ENCODE assay signal across 8 cellular contexts in the genomic region with DNA sequence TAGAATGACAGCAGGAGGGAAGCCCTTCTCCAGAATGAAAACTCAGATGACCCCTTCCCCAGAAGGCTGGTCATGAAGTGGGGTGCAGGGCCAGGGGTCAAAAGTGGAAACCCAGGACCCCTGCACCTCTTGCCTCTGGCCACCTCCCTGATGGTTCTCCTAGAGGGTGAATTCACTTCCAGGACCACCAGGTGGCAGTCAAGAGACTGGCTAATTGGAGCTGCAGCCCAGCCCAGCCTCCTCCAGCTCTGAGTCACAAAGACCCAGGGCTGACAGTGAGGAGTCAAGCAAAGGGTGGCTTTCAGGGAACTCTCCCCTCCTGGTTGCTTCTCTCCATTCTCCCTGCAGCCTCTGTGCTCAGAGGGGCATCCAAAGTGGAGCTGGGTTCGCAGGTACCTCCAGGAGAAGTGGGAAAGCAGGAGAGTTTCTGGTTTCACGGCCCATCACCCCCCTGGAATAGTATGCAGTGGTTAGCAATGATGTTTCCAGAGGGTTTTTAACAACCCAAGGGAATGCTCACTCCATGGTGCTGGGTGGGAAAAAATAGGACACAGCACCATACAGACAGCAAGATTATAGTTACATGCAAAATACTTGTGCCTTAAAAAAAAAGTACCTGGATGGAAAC. TPM values are rescaled to one million over a fixed set of nuclear protein-coding genes. Genes with fewer than 3 reads are reported as not detected.
DNase-seq lines count a peak whose midpoint lies in the region; ATAC-seq, FAIRE-seq and TF ChIP-seq lines count a peak whose summit lies in the region.

No MANE protein-coding gene starts in this region.

- FAIRE-seq in endothelial cell of umbilical vein (lab: Jason Lieb, UNC), result peak; percentile 94

- H3K4me1 ChIP-seq in endothelial cell of umbilical vein (ENCODE audit: control insufficient read depth, extremely low read depth, insufficient read depth, low read length), result peaks cover 14% of the 10 kb centered on the region

- no peak overlapping the region for H3K9ac ChIP-seq in endothelial cell of umbilical vein (replicated peaks; ENCODE audit: extremely low read depth, insufficient read depth, low read length)

- H3K27me3 ChIP-seq in HL-60 (ENCODE audit: insufficient read depth, poor library complexity, severe bottlenecking), result peaks cover under 1% of the 10 kb centered on the region
- H3K27me3 ChIP-seq in endothelial cell of umbilical vein (ENCODE audit: control insufficient read depth in 2 of 2, insufficient read depth in 2 of 2, low read length in 2 of 2), result no peaks in the 10 kb centered on the region

- TF ChIP-seq CTCF in HL-60 (IDR thresholded peaks at IDR 0.05; ENCODE audit: insufficient read depth, low read length), result peak; percentile 53
- TF ChIP-seq CTCF in endothelial cell of umbilical vein (IDR thresholded peaks at IDR 0.05; ENCODE audit: extremely low read depth in 1 of 2, insufficient read depth in 1 of 2, low read depth in 1 of 2, low read length in 2 of 2), result peak; percentile 88 to 90

- H2AFZ ChIP-seq in endothelial cell of umbilical vein (ENCODE audit: low read depth, low read length), result peak overlapping the region; percentile 38

- H4K20me1 ChIP-seq in endothelial cell of umbilical vein (replicated peaks; ENCODE audit: control insufficient read depth, extremely low read depth, insufficient read depth, low read length), result no peaks in the 10 kb centered on the region

- dilution Hi-C loops in endothelial cell of umbilical vein (cut with MboI; ENCODE audit: extremely low pct_ligation_motif_present, low sequenced_read_pairs), result no loop called here

- no peak for TF ChIP-seq POLR2A in endothelial cell of umbilical vein (IDR thresholded peaks at IDR 0.05; ENCODE audit: low read depth, low read length)

- no peaks in the 10 kb centered on the region for H3K9me3 ChIP-seq in endothelial cell of umbilical vein (replicated peaks; ENCODE audit: control insufficient read depth, insufficient read depth, low read length)

- POLR2A ChIA-PET in endothelial cell of umbilical vein (lab: Charles Lee), result no interaction called here

- H3K4me2 ChIP-seq in endothelial cell of umbilical vein (ENCODE audit: insufficient read depth, low read length), result no peak overlapping the region

- no peak overlapping the region for H3K27ac ChIP-seq in HL-60 (replicated peaks)
- no peak overlapping the region for H3K27ac ChIP-seq in endothelial cell of umbilical vein (ENCODE audit: insufficient read depth, low read depth, low read length)

- no peaks in the 10 kb centered on the region for H3K9me1 ChIP-seq in endothelial cell of umbilical vein (replicated peaks; ENCODE audit: control insufficient read depth, extremely low read depth, insufficient read depth, low read length)

- intact Hi-C loops in endothelial cell of umbilical vein (cut with micrococcal nuclease), result loop anchor here (1.0 to 2.0 kb wide), 4 partner anchors 30 to 185 kb away; no protein-coding TSS in a partner anchor

- no TSS peak for BruUV-seq in endothelial cell of umbilical vein (replicated peaks; lab: Mats Ljungman, UMichigan)

- no peaks in the 10 kb centered on the region for H3K36me3 ChIP-seq in endothelial cell of umbilical vein (ENCODE audit: control insufficient read depth in 2 of 2, extremely low read depth in 1 of 2, insufficient read depth in 2 of 2, low read length in 2 of 2)

- H3K4me3 ChIP-seq in HL-60 (replicated peaks; ENCODE audit: insufficient read depth, low read length) (no peak overlapping the region), endothelial cell of umbilical vein (replicated peaks in 1 of 3; ENCODE audit: insufficient read depth in 1 of 3, low read depth in 1 of 3, low read length in 3 of 3) (no peak overlapping the region)

- ATAC-seq in HG03280 (IDR thresholded peaks at IDR 0.05; ENCODE audit: unreplicated experiment), result no peak

- CTCF ChIA-PET in endothelial cell of umbilical vein (lab: Charles Lee), result interaction anchor here (0.6 to 4.3 kb wide), 79 partner anchors 8 to 261 kb away, joined by 3 to 164 read pairs (median 5); no protein-coding TSS in a partner anchor

- DNase-seq in DMS53 (lab: John Stamatoyannopoulos, UW) (peak; percentile 93), HL-60 (ENCODE audit: low read depth in 1 of 2, low spot score in 1 of 2) (peak; percentile 46 to 73), NOMO-1 treated with DMSO at 0.1 percent for 48 hours (lab: John Stamatoyannopoulos, UW; ENCODE audit: unreplicated experiment) (peak; percentile 75), endothelial cell of umbilical vein (ENCODE audit: low read depth, low spot score) (peak; percentile 76), middle frontal gyrus (ENCODE audit: extremely low spot score, low spot score) (peak; percentile 76)
- peak; percentile 37 to 61 (median 55) for DNase-seq in activated CD8-positive, alpha-beta memory T cell treated with anti-CD3 and anti-CD28 coated beads for 48 hours (ENCODE audit: low read depth in 2 of 3, low spot score in 2 of 3)
- peak; percentile 38 to 40 for DNase-seq in stimulated activated CD8-positive, alpha-beta memory T cell treated with anti-CD3 and anti-CD28 coated beads, Interleukin-2, amount 100 ng/mL, for 1 hour (ENCODE audit: low read depth in 2 of 2)

- H3K79me2 ChIP-seq in endothelial cell of umbilical vein (ENCODE audit: control insufficient read depth, insufficient read depth, low read length), result no peaks in the 10 kb centered on the region

TF ChIP-seq in endothelial cell of umbilical vein, 7 proteins besides CTCF, POLR2A, EP300 and RAD21:
- TF ChIP-seq, protein P1, sequence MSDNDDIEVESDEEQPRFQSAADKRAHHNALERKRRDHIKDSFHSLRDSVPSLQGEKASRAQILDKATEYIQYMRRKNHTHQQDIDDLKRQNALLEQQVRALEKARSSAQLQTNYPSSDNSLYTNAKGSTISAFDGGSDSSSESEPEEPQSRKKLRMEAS (IDR thresholded peaks at IDR 0.05; ENCODE audit: insufficient read depth, insufficient read length), result no peak
- TF ChIP-seq GATA2 (IDR thresholded peaks at IDR 0.05; ENCODE audit: insufficient read depth, insufficient read length, low read depth, low read length) (no peak), FOS (IDR thresholded peaks at IDR 0.05; ENCODE audit: borderline replicate concordance, insufficient read depth, low read length) (peak; percentile 40)

RNA-seq across cellular contexts. Expression of gene EPHB2, which starts 6.1 kb away (rescaled TPM):
- total RNA-seq in endothelial cell of umbilical vein, result 69.1 and 69.5 TPM in 2 replicates
- polyA plus RNA-seq in endothelial cell of umbilical vein, result 46.0 and 50.8 TPM in 2 replicates
- 38.3 and 38.5 TPM in 2 replicates for polyA plus RNA-seq in endothelial cell of umbilical vein (2011; cell fraction: cytosol; rRNA removed)
- polyA plus RNA-seq in endothelial cell of umbilical vein (2011; cell fraction: nucleus; rRNA removed), result 26.6 and 28.8 TPM in 2 replicates
- polyA plus RNA-seq in endothelial cell of umbilical vein (2012), result 72.1 and 77.1 TPM in 2 replicates
- polyA minus RNA-seq in endothelial cell of umbilical vein, result 78.6 and 80.2 TPM in 2 replicates
- 3.1 TPM for polyA minus RNA-seq in endothelial cell of umbilical vein (2011; cell fraction: cytosol; rRNA and poly(A)+ RNA removed)
- 33.2 and 36.8 TPM in 2 replicates for polyA minus RNA-seq in endothelial cell of umbilical vein (2011; cell fraction: nucleus; rRNA and poly(A)+ RNA removed)

RNA-seq across cellular contexts. Expression of gene C1QB, which starts 51.5 kb away (rescaled TPM):
- total RNA-seq in endothelial cell of umbilical vein, result not detected in 2 replicates
- polyA plus RNA-seq in endothelial cell of umbilical vein, result not detected in 2 replicates
- polyA plus RNA-seq in endothelial cell of umbilical vein (2011; cell fraction: cytosol; rRNA removed), result not detected in 2 replicates
- polyA plus RNA-seq in endothelial cell of umbilical vein (2011; cell fraction: nucleus; rRNA removed), result not detected in 2 replicates
- polyA plus RNA-seq in endothelial cell of umbilical vein (2012), result not detected in 2 replicates
- not detected in 2 replicates for polyA minus RNA-seq in endothelial cell of umbilical vein
- polyA minus RNA-seq in endothelial cell of umbilical vein (2011; cell fraction: cytosol; rRNA and poly(A)+ RNA removed), result not detected
- not detected in 2 replicates for polyA minus RNA-seq in endothelial cell of umbilical vein (2011; cell fraction: nucleus; rRNA and poly(A)+ RNA removed)

Comparison
In these comparisons a context has a peak if more than half of its experiments do, and no peak if none do; other contexts are left out.
1. DNase-seq: peak in every context shown above with its lines; median percentile 93 in DMS53; 76 in endothelial cell of umbilical vein; 76 in middle frontal gyrus; 75 in NOMO-1 treated with DMSO at 0.1 percent for 48 hours; 60 in HL-60; 55 in activated CD8-positive, alpha-beta memory T cell treated with anti-CD3 and anti-CD28 coated beads for 48 hours; 39 in stimulated activated CD8-positive, alpha-beta memory T cell treated with anti-CD3 and anti-CD28 coated beads, Interleukin-2, amount 100 ng/mL, for 1 hour.